ENCODE assay signal across 22 cellular contexts in genomic region chr9:113261917-113262671, GRCh38. TPM values are rescaled to one million over a fixed set of nuclear protein-coding genes. Genes with fewer than 3 reads are reported as not detected.
DNase-seq lines count a peak whose midpoint lies in the region; ATAC-seq, FAIRE-seq and TF ChIP-seq lines count a peak whose summit lies in the region.
"Had no signal": no experiment of that assay in that cellular context is flagged by ENCODE, and none has a peak within 500 bp of the region (broad histone marks: within the 10 kb centered on the region; RNA-seq: fewer than 3 reads in every experiment).

No MANE protein-coding gene starts in this region.

- FAIRE-seq in kidney (lab: Jason Lieb, UNC): no peak

- H3K4me3 ChIP-seq in adipocyte (ENCODE audit: low read length) (no peak overlapping the region), kidney (ENCODE audit: low read length in 2 of 2) (no peak overlapping the region), gastrocnemius medialis (no peak overlapping the region)
- H3K4me3 ChIP-seq: SJSA1 had no signal

- peaks cover 67% of the 10 kb centered on the region for H3K36me3 ChIP-seq in adipocyte (ENCODE audit: control insufficient read depth, insufficient read depth, low read length, severe bottlenecking)
- H3K36me3 ChIP-seq in kidney (ENCODE audit: control insufficient read depth in 1 of 2, insufficient read depth in 2 of 2, low read length in 2 of 2): peaks cover 12 to 20% of the 10 kb centered on the region in 2 donors
- peaks cover 0 to 59% of the 10 kb centered on the region in 2 donors for H3K36me3 ChIP-seq in gastrocnemius medialis

- in situ Hi-C loops in gastrocnemius medialis (cut with MboI; ENCODE audit: low sequenced_read_pairs in 4 of 4): loop anchor here in 1 of 4 donors (25.0 kb wide), 1 partner anchor 400 kb away; no protein-coding TSS in a partner anchor

- no peak for ATAC-seq in HG03469 (IDR thresholded peaks at IDR 0.05; ENCODE audit: unreplicated experiment)
- no peak for ATAC-seq in gastrocnemius medialis

- no peak for TF ChIP-seq CTCF in kidney (IDR thresholded peaks at IDR 0.05; ENCODE audit: borderline replicate concordance, extremely low read depth, insufficient read depth)
- TF ChIP-seq CTCF in nephron progenitor cell (IDR thresholded peaks at IDR 0.05): no peak
- TF ChIP-seq CTCF in gastrocnemius medialis (IDR thresholded peaks at IDR 0.05 in 4 of 5, conservative IDR thresholded peaks at IDR 0.05 in 1 of 5): no peak

- H3K9ac ChIP-seq in adipocyte (ENCODE audit: low read length) (no peak overlapping the region), kidney (ENCODE audit: low read length in 2 of 2) (no peak overlapping the region)

- H3K4me1 Mint-ChIP-seq in nephron progenitor cell: no peaks in the 10 kb centered on the region
- H3K4me1 Mint-ChIP-seq: B cell had no signal

- peak overlapping the region; percentile 60 to 72 for H3K27ac ChIP-seq in kidney (ENCODE audit: low read depth in 2 of 2, low read length in 2 of 2)
- no peak overlapping the region for H3K27ac ChIP-seq in gastrocnemius medialis
- H3K27ac ChIP-seq: SJSA1 had no signal

- intact Hi-C loops in kidney (cut with DNase I) (no loop called here), gastrocnemius medialis (cut with DNase I; ENCODE audit: low total_unique reads) (no loop called here)

- H3K27ac Mint-ChIP-seq in nephron progenitor cell: peak overlapping the region; percentile 17
- H3K27ac Mint-ChIP-seq: B cell; CD4-positive, alpha-beta T cell had no signal

- H3K36me3 Mint-ChIP-seq in nephron progenitor cell (ENCODE audit: low read depth): peaks cover 42% of the 10 kb centered on the region

- H3K4me1 ChIP-seq in adipocyte (ENCODE audit: control insufficient read depth, insufficient read depth, low read length) (no peaks in the 10 kb centered on the region), kidney (ENCODE audit: control insufficient read depth in 1 of 2, insufficient read depth in 1 of 2, low read depth in 1 of 2, low read length in 2 of 2) (no peaks in the 10 kb centered on the region), gastrocnemius medialis (no peaks in the 10 kb centered on the region)
- H3K4me1 ChIP-seq: SJSA1 had no signal

- peaks cover 4% of the 10 kb centered on the region for H3K27me3 Mint-ChIP-seq in nephron progenitor cell (ENCODE audit: low read depth, poor library complexity)
- H3K27me3 Mint-ChIP-seq: B cell; CD4-positive, alpha-beta T cell had no signal

- H3K27me3 ChIP-seq in adipocyte (replicated peaks; ENCODE audit: control insufficient read depth, insufficient read depth, low read length) (no peaks in the 10 kb centered on the region), gastrocnemius medialis (no peaks in the 10 kb centered on the region)
- H3K27me3 ChIP-seq: SJSA1 had no signal

- DNase-seq in EH (ENCODE audit: low read depth) (peak; percentile 30), adipocyte (ENCODE audit: low read depth) (peak; percentile 15), kidney (no peak), nephron progenitor cell (no peak), gastrocnemius medialis (no peak), NCI-H526 treated with DMSO at 0.1 percent for 48 hours (lab: John Stamatoyannopoulos, UW) (no peak)
- DNase-seq: Calu3; CD4-positive, alpha-beta T cell; DMS79; GF-D8; IMR-90; Kasumi-1; MV-4-11; NCI-H1436; NCI-H2029 treated with DMSO at 0.1 percent for 48 hours; NCI-H69; NK-92 treated with Interleukin-12 subunit alpha and Interleukin-12 subunit beta, amount 100 ng/mL, for 24 hours; OCI-M1 had no signal

- TF ChIP-seq POLR2A in gastrocnemius medialis (IDR thresholded peaks at IDR 0.05): no peak

- H3K4me3 Mint-ChIP-seq in nephron progenitor cell: no peak overlapping the region
- H3K4me3 Mint-ChIP-seq: B cell; CD4-positive, alpha-beta T cell had no signal

- H3K9me3 ChIP-seq in adipocyte (ENCODE audit: control insufficient read depth, low read length): no peaks in the 10 kb centered on the region
- no peaks in the 10 kb centered on the region for H3K9me3 ChIP-seq in kidney (ENCODE audit: control insufficient read depth in 1 of 2, low read length in 2 of 2)
- H3K9me3 ChIP-seq in gastrocnemius medialis: no peaks in the 10 kb centered on the region
- H3K9me3 ChIP-seq: SJSA1 had no signal

- H3K9me3 Mint-ChIP-seq in nephron progenitor cell: no peaks in the 10 kb centered on the region
- H3K9me3 Mint-ChIP-seq: CD4-positive, alpha-beta T cell had no signal

RNA-seq across cellular contexts. Expression of gene CDC26, which starts 13.3 kb away (rescaled TPM):
- total RNA-seq in kidney (28.5 TPM), gastrocnemius medialis (10 to 100 TPM; 16.7 to 34.0 (median 28.3) TPM)
- 76.2 TPM for polyA plus RNA-seq in kidney (ENCODE audit: insufficient read depth, low read depth, low replicate concordance)

RNA-seq across cellular contexts. Expression of gene PRPF4, which starts 13.4 kb away (rescaled TPM):
- 20.0 TPM for total RNA-seq in kidney
- polyA plus RNA-seq in kidney (ENCODE audit: insufficient read depth, low read depth, low replicate concordance): 12.8 TPM
- 10 to 100 TPM; 14.0 to 19.6 (median 16.4) TPM for total RNA-seq in gastrocnemius medialis

RNA-seq across cellular contexts. Expression of gene SLC31A1, which starts 40.8 kb away (rescaled TPM):
- total RNA-seq in kidney: 19.5 TPM
- polyA plus RNA-seq in kidney (ENCODE audit: insufficient read depth, low read depth, low replicate concordance): 20.1 TPM
- total RNA-seq in gastrocnemius medialis: 1 to 10 TPM; 2.9 to 5.6 (median 4.3) TPM

RNA-seq across cellular contexts. Expression of gene FKBP15, which starts 41.0 kb away (rescaled TPM):
- total RNA-seq in kidney (34.8 TPM), gastrocnemius medialis (10 to 100 TPM; 13.3 to 17.5 (median 14.5) TPM)
- 11.0 TPM for polyA plus RNA-seq in kidney (ENCODE audit: insufficient read depth, low read depth, low replicate concordance)

RNA-seq across cellular contexts. Expression of gene RNF183, which starts 41.1 kb away (rescaled TPM):
- total RNA-seq in kidney: 3.6 TPM
- polyA plus RNA-seq in kidney (ENCODE audit: insufficient read depth, low read depth, low replicate concordance): 8.1 TPM
- total RNA-seq in gastrocnemius medialis: not detected
- total RNA-seq: B cell, H4, IMR-90, SJSA1 had no signal
- polyA plus RNA-seq: IMR-90 had no signal

Comparison
In these comparisons a context has a peak if more than half of its experiments do, and no peak if none do; other contexts are left out.
1. DNase-seq: peak in EH (single experiment) and adipocyte (single experiment); none in kidney (single experiment), nephron progenitor cell (single experiment), gastrocnemius medialis (0 of 2) and NCI-H526 treated with DMSO at 0.1 percent for 48 hours (single experiment).
2. H3K27ac ChIP-seq: peak in kidney (2 of 2); none in gastrocnemius medialis (0 of 4).